ENCODE assay signal across 1 cellular context in the genomic region with DNA sequence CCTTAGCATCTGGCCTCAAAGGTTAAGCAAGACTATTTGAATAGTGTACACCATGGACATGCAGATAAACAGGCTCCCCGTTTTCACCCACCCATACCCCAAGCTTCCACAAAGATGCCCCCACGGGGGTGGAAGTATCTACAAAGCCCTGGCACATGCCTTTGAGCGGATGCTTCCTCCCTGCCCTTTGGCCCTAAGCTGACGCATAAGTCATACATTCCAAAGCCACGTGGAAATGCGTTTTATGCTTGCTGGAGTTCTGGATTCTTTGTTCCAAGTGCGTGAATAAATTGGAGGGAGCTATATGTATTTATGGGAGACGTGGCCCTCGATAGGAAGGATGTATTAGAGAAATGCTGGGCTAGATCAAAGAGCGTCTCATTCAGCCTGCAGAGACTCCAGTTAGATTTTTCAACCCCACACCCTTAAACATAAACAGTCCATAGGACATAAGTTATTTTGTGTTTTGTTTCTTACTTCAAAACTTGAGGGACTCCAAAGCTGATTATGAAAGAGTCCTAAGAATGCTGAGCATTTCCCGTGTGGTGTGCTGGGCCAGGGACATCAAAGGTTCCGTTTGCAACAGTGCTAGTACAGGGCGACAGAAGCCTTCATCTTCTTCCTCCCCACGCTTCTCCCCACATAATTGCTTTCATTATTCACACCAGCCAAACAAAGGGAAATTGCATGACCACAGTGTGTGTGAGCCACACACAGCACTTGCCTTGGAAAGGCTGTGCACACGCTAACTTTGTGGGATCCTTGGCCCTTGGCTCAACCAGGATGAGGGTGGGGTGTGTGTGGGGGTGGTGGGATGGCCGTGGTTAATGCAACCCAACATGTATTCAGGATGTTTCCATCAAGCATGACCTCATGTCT.
TF ChIP-seq lines count a peak whose summit lies in the region.

No MANE protein-coding gene starts in this region.

TF ChIP-seq in HepG2, 621 proteins besides CTCF, POLR2A, EP300 and RAD21 (continued from another document and continues in another):
- TF ChIP-seq ZNF10 (CRISPR knock-in tag; IDR thresholded peaks at IDR 0.05; ENCODE audit: borderline replicate concordance, low read depth) (no peak), ZNF556 (CRISPR knock-in tag; IDR thresholded peaks at IDR 0.05; ENCODE audit: borderline replicate concordance) (peak; percentile 80), ZNF501 (CRISPR knock-in tag; IDR thresholded peaks at IDR 0.05) (peak; percentile 87), NRL (CRISPR knock-in tag; IDR thresholded peaks at IDR 0.05; ENCODE audit: borderline replicate concordance) (no peak), ZNF382 (CRISPR knock-in tag; IDR thresholded peaks at IDR 0.05; ENCODE audit: borderline replicate concordance) (no peak), XRCC5 (optimal IDR thresholded peaks at IDR 0.05; ENCODE audit: low read length) (no peak), ZNF563 (CRISPR knock-in tag; IDR thresholded peaks at IDR 0.05) (0 out of 2 replicates have a peak, but pooled peaks have one; percentile 64), GPN1 (CRISPR knock-in tag; IDR thresholded peaks at IDR 0.05; ENCODE audit: borderline replicate concordance) (no peak), ZKSCAN5 (CRISPR knock-in tag; IDR thresholded peaks at IDR 0.05) (no peak), EEA1 (CRISPR knock-in tag; IDR thresholded peaks at IDR 0.05; ENCODE audit: borderline replicate concordance) (no peak), ZSCAN30 (CRISPR knock-in tag; IDR thresholded peaks at IDR 0.05) (no peak), ZNF672 (CRISPR knock-in tag; IDR thresholded peaks at IDR 0.05) (no peak; the same call in 1 of the 2 replicates), ZBTB20 (CRISPR knock-in tag; IDR thresholded peaks at IDR 0.05; ENCODE audit: borderline replicate concordance, low read depth) (peak; percentile 94; the same call in 1 of the 2 replicates), IRX3 (CRISPR knock-in tag; IDR thresholded peaks at IDR 0.05; ENCODE audit: borderline replicate concordance, low read depth) (peak; percentile 73; the same call in 1 of the 2 replicates), ZNF496 (CRISPR knock-in tag; IDR thresholded peaks at IDR 0.05; ENCODE audit: insufficient replicate concordance) (no peak), NCOA1 (CRISPR knock-in tag; IDR thresholded peaks at IDR 0.05) (peak; percentile 98; the same call in 1 of the 2 replicates), HIVEP1 (CRISPR knock-in tag; IDR thresholded peaks at IDR 0.05) (peak; percentile 74; the same call in 1 of the 2 replicates), PCBP2 (optimal IDR thresholded peaks at IDR 0.05; ENCODE audit: low read depth, low read length, poor library complexity, severe bottlenecking) (no peak), FOXA3 (CRISPR knock-in tag; IDR thresholded peaks at IDR 0.05) (peak; percentile 89), RFX3 (CRISPR knock-in tag; IDR thresholded peaks at IDR 0.05) (no peak), ZNF644 (CRISPR knock-in tag; IDR thresholded peaks at IDR 0.05; ENCODE audit: low read depth) (peak; percentile 88), AHR (CRISPR knock-in tag; IDR thresholded peaks at IDR 0.05) (peak; percentile 25), SNAI1 (CRISPR knock-in tag; IDR thresholded peaks at IDR 0.05; ENCODE audit: borderline replicate concordance) (0 out of 2 replicates have a peak, but pooled peaks have one; percentile 50), YEATS2 (CRISPR knock-in tag; IDR thresholded peaks at IDR 0.05; ENCODE audit: borderline replicate concordance) (no peak), TOPORS (CRISPR knock-in tag; IDR thresholded peaks at IDR 0.05) (no peak; the same call in 1 of the 2 replicates), FOXA1 (IDR thresholded peaks at IDR 0.05) (no peak), FOXA1 (CRISPR knock-in tag; IDR thresholded peaks at IDR 0.05) (peak; percentile 89), ZNF792 (CRISPR knock-in tag; IDR thresholded peaks at IDR 0.05) (peak; percentile 85), ZNF234 (CRISPR knock-in tag; conservative IDR thresholded peaks at IDR 0.05) (no peak), ZNF589 (CRISPR knock-in tag; conservative IDR thresholded peaks at IDR 0.05) (peak; percentile 55; the same call in 1 of the 2 replicates), ZNF430 (CRISPR knock-in tag; IDR thresholded peaks at IDR 0.05) (peak; percentile 99), EED (CRISPR knock-in tag; IDR thresholded peaks at IDR 0.05) (no peak), HOXA9 (CRISPR knock-in tag; IDR thresholded peaks at IDR 0.05; ENCODE audit: borderline replicate concordance) (0 out of 2 replicates have a peak, but pooled peaks have one; percentile 36), ZNF446 (CRISPR knock-in tag; IDR thresholded peaks at IDR 0.05) (no peak), GABPB1 (CRISPR knock-in tag; IDR thresholded peaks at IDR 0.05) (peak; percentile 66; the same call in 1 of the 2 replicates), ZSCAN21 (CRISPR knock-in tag; IDR thresholded peaks at IDR 0.05; ENCODE audit: borderline replicate concordance) (peak; percentile 75), PAWR (CRISPR knock-in tag; IDR thresholded peaks at IDR 0.05; ENCODE audit: borderline replicate concordance) (no peak), RXRB (CRISPR knock-in tag; IDR thresholded peaks at IDR 0.05; ENCODE audit: borderline replicate concordance) (peak; percentile 87), ZNF136 (CRISPR knock-in tag; IDR thresholded peaks at IDR 0.05; ENCODE audit: low read depth) (no peak; the same call in 1 of the 2 replicates), HCFC1 (IDR thresholded peaks at IDR 0.05; ENCODE audit: low read depth, low read length) (no peak), ZSCAN25 (CRISPR knock-in tag; IDR thresholded peaks at IDR 0.05) (peak; percentile 58; the same call in 1 of the 2 replicates), HNRNPUL1 (IDR thresholded peaks at IDR 0.05; ENCODE audit: low read depth, low read length) (no peak), MAF1 (CRISPR knock-in tag; IDR thresholded peaks at IDR 0.05; ENCODE audit: borderline replicate concordance) (no peak), POLR2AphosphoS2 (IDR thresholded peaks at IDR 0.05; ENCODE audit: low read depth, low read length) (0 out of 2 replicates have a peak, but pooled peaks have one; percentile 52)
- TF ChIP-seq, protein P1, sequence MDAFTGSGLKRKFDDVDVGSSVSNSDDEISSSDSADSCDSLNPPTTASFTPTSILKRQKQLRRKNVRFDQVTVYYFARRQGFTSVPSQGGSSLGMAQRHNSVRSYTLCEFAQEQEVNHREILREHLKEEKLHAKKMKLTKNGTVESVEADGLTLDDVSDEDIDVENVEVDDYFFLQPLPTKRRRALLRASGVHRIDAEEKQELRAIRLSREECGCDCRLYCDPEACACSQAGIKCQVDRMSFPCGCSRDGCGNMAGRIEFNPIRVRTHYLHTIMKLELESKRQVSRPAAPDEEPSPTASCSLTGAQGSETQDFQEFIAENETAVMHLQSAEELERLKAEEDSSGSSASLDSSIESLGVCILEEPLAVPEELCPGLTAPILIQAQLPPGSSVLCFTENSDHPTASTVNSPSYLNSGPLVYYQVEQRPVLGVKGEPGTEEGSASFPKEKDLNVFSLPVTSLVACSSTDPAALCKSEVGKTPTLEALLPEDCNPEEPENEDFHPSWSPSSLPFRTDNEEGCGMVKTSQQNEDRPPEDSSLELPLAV (CRISPR knock-in tag; conservative IDR thresholded peaks at IDR 0.05; ENCODE audit: low read depth) = no peak
- TF ChIP-seq, protein P2, sequence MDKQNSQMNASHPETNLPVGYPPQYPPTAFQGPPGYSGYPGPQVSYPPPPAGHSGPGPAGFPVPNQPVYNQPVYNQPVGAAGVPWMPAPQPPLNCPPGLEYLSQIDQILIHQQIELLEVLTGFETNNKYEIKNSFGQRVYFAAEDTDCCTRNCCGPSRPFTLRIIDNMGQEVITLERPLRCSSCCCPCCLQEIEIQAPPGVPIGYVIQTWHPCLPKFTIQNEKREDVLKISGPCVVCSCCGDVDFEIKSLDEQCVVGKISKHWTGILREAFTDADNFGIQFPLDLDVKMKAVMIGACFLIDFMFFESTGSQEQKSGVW (CRISPR knock-in tag; IDR thresholded peaks at IDR 0.05; ENCODE audit: borderline replicate concordance) = no peak
- TF ChIP-seq, protein P3, sequence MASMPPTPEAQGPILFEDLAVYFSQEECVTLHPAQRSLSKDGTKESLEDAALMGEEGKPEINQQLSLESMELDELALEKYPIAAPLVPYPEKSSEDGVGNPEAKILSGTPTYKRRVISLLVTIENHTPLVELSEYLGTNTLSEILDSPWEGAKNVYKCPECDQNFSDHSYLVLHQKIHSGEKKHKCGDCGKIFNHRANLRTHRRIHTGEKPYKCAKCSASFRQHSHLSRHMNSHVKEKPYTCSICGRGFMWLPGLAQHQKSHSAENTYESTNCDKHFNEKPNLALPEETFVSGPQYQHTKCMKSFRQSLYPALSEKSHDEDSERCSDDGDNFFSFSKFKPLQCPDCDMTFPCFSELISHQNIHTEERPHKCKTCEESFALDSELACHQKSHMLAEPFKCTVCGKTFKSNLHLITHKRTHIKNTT (CRISPR knock-in tag; IDR thresholded peaks at IDR 0.05) = no peak
- TF ChIP-seq, protein P4, sequence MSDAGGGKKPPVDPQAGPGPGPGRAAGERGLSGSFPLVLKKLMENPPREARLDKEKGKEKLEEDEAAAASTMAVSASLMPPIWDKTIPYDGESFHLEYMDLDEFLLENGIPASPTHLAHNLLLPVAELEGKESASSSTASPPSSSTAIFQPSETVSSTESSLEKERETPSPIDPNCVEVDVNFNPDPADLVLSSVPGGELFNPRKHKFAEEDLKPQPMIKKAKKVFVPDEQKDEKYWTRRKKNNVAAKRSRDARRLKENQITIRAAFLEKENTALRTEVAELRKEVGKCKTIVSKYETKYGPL (CRISPR knock-in tag; IDR thresholded peaks at IDR 0.05) = peak; percentile 32; the same call in 1 of the 2 replicates
- TF ChIP-seq, protein P5, sequence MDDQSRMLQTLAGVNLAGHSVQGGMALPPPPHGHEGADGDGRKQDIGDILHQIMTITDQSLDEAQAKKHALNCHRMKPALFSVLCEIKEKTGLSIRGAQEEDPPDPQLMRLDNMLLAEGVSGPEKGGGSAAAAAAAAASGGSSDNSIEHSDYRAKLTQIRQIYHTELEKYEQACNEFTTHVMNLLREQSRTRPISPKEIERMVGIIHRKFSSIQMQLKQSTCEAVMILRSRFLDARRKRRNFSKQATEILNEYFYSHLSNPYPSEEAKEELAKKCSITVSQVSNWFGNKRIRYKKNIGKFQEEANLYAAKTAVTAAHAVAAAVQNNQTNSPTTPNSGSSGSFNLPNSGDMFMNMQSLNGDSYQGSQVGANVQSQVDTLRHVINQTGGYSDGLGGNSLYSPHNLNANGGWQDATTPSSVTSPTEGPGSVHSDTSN (CRISPR knock-in tag; IDR thresholded peaks at IDR 0.05; ENCODE audit: borderline replicate concordance) = no peak
- TF ChIP-seq, protein P6, sequence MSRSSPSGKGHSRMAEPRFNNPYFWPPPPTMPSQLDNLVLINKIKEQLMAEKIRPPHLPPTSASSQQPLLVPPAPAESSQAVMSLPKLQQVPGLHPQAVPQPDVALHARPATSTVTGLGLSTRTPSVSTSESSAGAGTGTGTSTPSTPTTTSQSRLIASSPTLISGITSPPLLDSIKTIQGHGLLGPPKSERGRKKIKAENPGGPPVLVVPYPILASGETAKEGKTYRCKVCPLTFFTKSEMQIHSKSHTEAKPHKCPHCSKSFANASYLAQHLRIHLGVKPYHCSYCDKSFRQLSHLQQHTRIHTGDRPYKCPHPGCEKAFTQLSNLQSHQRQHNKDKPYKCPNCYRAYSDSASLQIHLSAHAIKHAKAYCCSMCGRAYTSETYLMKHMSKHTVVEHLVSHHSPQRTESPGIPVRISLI (CRISPR knock-in tag; IDR thresholded peaks at IDR 0.05; ENCODE audit: borderline replicate concordance) = peak; percentile 69; the same call in 1 of the 2 replicates
- TF ChIP-seq, protein P7, sequence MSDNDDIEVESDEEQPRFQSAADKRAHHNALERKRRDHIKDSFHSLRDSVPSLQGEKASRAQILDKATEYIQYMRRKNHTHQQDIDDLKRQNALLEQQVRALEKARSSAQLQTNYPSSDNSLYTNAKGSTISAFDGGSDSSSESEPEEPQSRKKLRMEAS (IDR thresholded peaks at IDR 0.05) = peak; percentile 99
- TF ChIP-seq, protein P8, sequence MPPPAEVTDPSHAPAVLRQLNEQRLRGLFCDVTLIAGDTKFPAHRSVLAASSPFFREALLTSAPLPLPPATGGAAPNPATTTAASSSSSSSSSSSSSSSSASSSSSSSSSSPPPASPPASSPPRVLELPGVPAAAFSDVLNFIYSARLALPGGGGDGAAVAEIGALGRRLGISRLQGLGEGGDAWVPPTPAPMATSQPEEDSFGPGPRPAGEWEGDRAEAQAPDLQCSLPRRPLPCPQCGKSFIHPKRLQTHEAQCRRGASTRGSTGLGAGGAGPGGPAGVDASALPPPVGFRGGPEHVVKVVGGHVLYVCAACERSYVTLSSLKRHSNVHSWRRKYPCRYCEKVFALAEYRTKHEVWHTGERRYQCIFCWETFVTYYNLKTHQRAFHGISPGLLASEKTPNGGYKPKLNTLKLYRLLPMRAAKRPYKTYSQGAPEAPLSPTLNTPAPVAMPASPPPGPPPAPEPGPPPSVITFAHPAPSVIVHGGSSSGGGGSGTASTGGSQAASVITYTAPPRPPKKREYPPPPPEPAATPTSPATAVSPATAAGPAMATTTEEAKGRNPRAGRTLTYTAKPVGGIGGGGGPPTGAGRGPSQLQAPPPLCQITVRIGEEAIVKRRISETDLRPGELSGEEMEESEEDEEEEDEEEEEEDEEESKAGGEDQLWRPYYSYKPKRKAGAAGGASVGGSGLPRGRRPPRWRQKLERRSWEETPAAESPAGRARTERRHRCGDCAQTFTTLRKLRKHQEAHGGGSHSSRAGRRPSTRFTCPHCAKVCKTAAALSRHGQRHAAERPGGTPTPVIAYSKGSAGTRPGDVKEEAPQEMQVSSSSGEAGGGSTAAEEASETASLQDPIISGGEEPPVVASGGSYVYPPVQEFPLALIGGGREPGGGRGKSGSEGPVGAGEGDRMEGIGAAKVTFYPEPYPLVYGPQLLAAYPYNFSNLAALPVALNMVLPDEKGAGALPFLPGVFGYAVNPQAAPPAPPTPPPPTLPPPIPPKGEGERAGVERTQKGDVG (CRISPR knock-in tag; IDR thresholded peaks at IDR 0.05; ENCODE audit: borderline replicate concordance) = peak; percentile 95
- TF ChIP-seq, protein P9, sequence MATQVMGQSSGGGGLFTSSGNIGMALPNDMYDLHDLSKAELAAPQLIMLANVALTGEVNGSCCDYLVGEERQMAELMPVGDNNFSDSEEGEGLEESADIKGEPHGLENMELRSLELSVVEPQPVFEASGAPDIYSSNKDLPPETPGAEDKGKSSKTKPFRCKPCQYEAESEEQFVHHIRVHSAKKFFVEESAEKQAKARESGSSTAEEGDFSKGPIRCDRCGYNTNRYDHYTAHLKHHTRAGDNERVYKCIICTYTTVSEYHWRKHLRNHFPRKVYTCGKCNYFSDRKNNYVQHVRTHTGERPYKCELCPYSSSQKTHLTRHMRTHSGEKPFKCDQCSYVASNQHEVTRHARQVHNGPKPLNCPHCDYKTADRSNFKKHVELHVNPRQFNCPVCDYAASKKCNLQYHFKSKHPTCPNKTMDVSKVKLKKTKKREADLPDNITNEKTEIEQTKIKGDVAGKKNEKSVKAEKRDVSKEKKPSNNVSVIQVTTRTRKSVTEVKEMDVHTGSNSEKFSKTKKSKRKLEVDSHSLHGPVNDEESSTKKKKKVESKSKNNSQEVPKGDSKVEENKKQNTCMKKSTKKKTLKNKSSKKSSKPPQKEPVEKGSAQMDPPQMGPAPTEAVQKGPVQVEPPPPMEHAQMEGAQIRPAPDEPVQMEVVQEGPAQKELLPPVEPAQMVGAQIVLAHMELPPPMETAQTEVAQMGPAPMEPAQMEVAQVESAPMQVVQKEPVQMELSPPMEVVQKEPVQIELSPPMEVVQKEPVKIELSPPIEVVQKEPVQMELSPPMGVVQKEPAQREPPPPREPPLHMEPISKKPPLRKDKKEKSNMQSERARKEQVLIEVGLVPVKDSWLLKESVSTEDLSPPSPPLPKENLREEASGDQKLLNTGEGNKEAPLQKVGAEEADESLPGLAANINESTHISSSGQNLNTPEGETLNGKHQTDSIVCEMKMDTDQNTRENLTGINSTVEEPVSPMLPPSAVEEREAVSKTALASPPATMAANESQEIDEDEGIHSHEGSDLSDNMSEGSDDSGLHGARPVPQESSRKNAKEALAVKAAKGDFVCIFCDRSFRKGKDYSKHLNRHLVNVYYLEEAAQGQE (IDR thresholded peaks at IDR 0.05; ENCODE audit: borderline replicate concordance in 1 of 2, low read depth in 1 of 2, low read length in 2 of 2) = no peak
